Comparison of ENCODE assay signal across 8 cellular contexts in the genomic region with DNA sequence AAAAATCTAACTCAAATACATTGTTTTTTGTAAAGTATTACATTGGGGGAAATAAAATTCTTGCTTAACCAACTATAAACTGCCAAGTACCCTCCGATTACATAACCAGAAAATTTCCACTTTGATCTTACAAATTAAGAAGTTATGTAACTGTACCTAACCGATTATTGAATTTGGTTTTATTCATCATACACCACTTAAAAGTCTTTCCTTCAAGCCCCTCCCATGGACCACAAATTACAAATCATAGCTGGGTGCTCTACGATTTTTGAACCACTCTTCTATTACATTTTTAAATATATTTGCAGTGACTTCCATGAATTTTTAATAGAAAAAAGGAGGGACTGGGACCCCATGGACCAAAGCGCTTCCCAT. TPM values are rescaled to one million over a fixed set of nuclear protein-coding genes. Genes with fewer than 3 reads are reported as not detected.
A peak's percentile ranks its signal among the peaks of the same experiment; 100 is the strongest.
DNase-seq lines count a peak whose midpoint lies in the region; ATAC-seq lines count a peak whose summit lies in the region.

No MANE protein-coding gene starts in this region.

- H3K9ac ChIP-seq in iPS-18a (ENCODE audit: low read length) = peak overlapping the region; percentile 88

- H3K4me3 ChIP-seq in iPS-18a (ENCODE audit: low read length) = peak overlapping the region; percentile 90

- no peak for DNase-seq in activated T-cell treated with anti-CD3 and anti-CD28 coated beads, Interleukin-2, amount 50 U/mL, for 4 hours
- DNase-seq in activated T-cell treated with anti-CD3 and anti-CD28 coated beads, Interleukin-2, amount 50 U/mL, for 1 hour = no peak
- no peak for DNase-seq in activated CD8-positive, alpha-beta T cell treated with anti-CD3 and anti-CD28 coated beads, Interleukin-2, amount 10 ng/mL, durations not matched to agents 7 days and 5 days
- DNase-seq in iPS-NIHi7 (ENCODE audit: extremely low spot score) = no peak

- POLR2A ChIA-PET in activated CD8-positive, alpha-beta T cell treated with anti-CD3 and anti-CD28 coated beads, Interleukin-2, amount 10 ng/mL, durations not matched to agents 7 days and 5 days (lab: Charles Lee) = interaction anchor here (0.6 to 2.5 kb wide), 8 partner anchors 104 to 811 kb away, joined by 3 to 27 read pairs (median 5); a partner anchor contains a TSS

- peaks cover 31% of the 10 kb centered on the region for H3K4me1 Mint-ChIP-seq in activated T-cell treated with anti-CD3 and anti-CD28 coated beads, Interleukin-2, amount 50 U/mL, for 4 hours (ENCODE audit: low read depth)
- H3K4me1 Mint-ChIP-seq in activated CD8-positive, alpha-beta T cell treated with anti-CD3 and anti-CD28 coated beads, Interleukin-2, amount 10 ng/mL, durations not matched to agents 7 days and 5 days (ENCODE audit: low read depth) = peaks cover 24% of the 10 kb centered on the region

- no peaks in the 10 kb centered on the region for H3K4me1 ChIP-seq in iPS-18a (ENCODE audit: control insufficient read depth, low read depth, low read length)

- H3K9me3 ChIP-seq in iPS-18a (ENCODE audit: control insufficient read depth, low read depth, low read length) = peaks cover 4% of the 10 kb centered on the region

- no peaks in the 10 kb centered on the region for H3K27me3 ChIP-seq in iPS-18a (ENCODE audit: control insufficient read depth, insufficient read depth, low read length)

- H3K36me3 Mint-ChIP-seq in activated T-cell treated with anti-CD3 and anti-CD28 coated beads, Interleukin-2, amount 50 U/mL, for 4 hours (ENCODE audit: insufficient read depth) = peaks cover 21% of the 10 kb centered on the region
- peaks cover 51% of the 10 kb centered on the region for H3K36me3 Mint-ChIP-seq in activated CD8-positive, alpha-beta T cell treated with anti-CD3 and anti-CD28 coated beads, Interleukin-2, amount 10 ng/mL, durations not matched to agents 7 days and 5 days (ENCODE audit: low read depth)

- H3K27ac Mint-ChIP-seq in activated CD8-positive, alpha-beta T cell treated with anti-CD3 and anti-CD28 coated beads, Interleukin-2, amount 10 ng/mL, durations not matched to agents 7 days and 5 days = peak overlapping the region; percentile 100

- H3K27ac ChIP-seq in iPS-18a (ENCODE audit: low read length) (no peak overlapping the region), temporal lobe (ENCODE audit: low read depth, low read length) (peak overlapping the region; percentile 41)

- H3K4me3 Mint-ChIP-seq in activated T-cell treated with anti-CD3 and anti-CD28 coated beads, Interleukin-2, amount 50 U/mL, for 4 hours = peak overlapping the region; percentile 100
- H3K4me3 Mint-ChIP-seq in activated CD8-positive, alpha-beta T cell treated with anti-CD3 and anti-CD28 coated beads, Interleukin-2, amount 10 ng/mL, durations not matched to agents 7 days and 5 days = peak overlapping the region; percentile 100

- no peak for ATAC-seq in activated T-cell treated with anti-CD3 and anti-CD28 coated beads, Interleukin-2, amount 50 U/mL, for 4 hours
- ATAC-seq in activated CD8-positive, alpha-beta T cell treated with anti-CD3 and anti-CD28 coated beads, Interleukin-2, amount 10 ng/mL, durations not matched to agents 7 days and 5 days = no peak
- no peak for ATAC-seq in GM19455 (IDR thresholded peaks at IDR 0.05; ENCODE audit: unreplicated experiment)
- ATAC-seq in HG02571 (IDR thresholded peaks at IDR 0.05; ENCODE audit: unreplicated experiment) = no peak

- H3K27me3 Mint-ChIP-seq in activated T-cell treated with anti-CD3 and anti-CD28 coated beads, Interleukin-2, amount 50 U/mL, for 4 hours (ENCODE audit: low read depth) = no peaks in the 10 kb centered on the region
- H3K27me3 Mint-ChIP-seq in activated CD8-positive, alpha-beta T cell treated with anti-CD3 and anti-CD28 coated beads, Interleukin-2, amount 10 ng/mL, durations not matched to agents 7 days and 5 days (ENCODE audit: low read depth) = no peaks in the 10 kb centered on the region

- CTCF ChIA-PET in activated CD8-positive, alpha-beta T cell treated with anti-CD3 and anti-CD28 coated beads, Interleukin-2, amount 10 ng/mL, durations not matched to agents 7 days and 5 days (lab: Charles Lee) = interaction anchor here (0.9 kb wide), 1 partner anchor 241 kb away, joined by 3 read pairs; no protein-coding TSS in a partner anchor

- H3K9me3 Mint-ChIP-seq in activated T-cell treated with anti-CD3 and anti-CD28 coated beads, Interleukin-2, amount 50 U/mL, for 4 hours = peaks cover 3% of the 10 kb centered on the region
- H3K9me3 Mint-ChIP-seq in activated CD8-positive, alpha-beta T cell treated with anti-CD3 and anti-CD28 coated beads, Interleukin-2, amount 10 ng/mL, durations not matched to agents 7 days and 5 days (ENCODE audit: insufficient read depth) = peaks cover 25% of the 10 kb centered on the region

- no peaks in the 10 kb centered on the region for H3K36me3 ChIP-seq in iPS-18a (ENCODE audit: control insufficient read depth, low read depth, low read length)

RNA-seq across cellular contexts. Expression of a gene that starts 0.6 kb away (rescaled TPM):
- 1 to 10 TPM; 4.8 to 6.1 (median 5.2) TPM for total RNA-seq in activated T-cell treated with anti-CD3 and anti-CD28 coated beads, Interleukin-2, amount 50 U/mL, for 4 hours
- total RNA-seq in activated CD8-positive, alpha-beta T cell treated with anti-CD3 and anti-CD28 coated beads, Interleukin-2, amount 10 ng/mL, durations not matched to agents 7 days and 5 days = 10 to 100 TPM; 12.9 to 13.1 TPM
- total RNA-seq in temporal lobe = 45.5 TPM
